Comparison of ENCODE assay signal across 1 cellular context in the genomic region with DNA sequence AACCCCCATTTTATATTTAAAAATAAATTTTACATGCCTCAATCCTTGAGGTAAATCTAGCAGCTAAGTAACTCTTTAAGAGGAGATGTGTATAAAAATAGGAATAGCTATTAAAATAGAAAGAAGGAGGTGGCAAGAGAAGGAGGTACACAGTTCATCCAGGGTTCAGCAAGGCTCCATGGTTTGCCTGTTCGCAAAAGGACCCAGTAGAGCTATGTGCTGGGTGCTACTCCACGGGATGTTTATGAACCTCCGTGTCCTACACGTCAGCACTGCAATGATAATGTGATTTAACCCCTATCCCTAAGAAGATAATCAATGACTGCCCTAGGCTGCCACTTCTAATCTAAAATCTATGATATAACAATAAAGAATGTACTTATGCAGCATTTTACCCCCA.
TF ChIP-seq lines count a peak whose summit lies in the region.

No MANE protein-coding gene starts in this region.

TF ChIP-seq in A549, 52 proteins besides CTCF, POLR2A, EP300 and RAD21 (continued from another document):
- TF ChIP-seq, protein P1, sequence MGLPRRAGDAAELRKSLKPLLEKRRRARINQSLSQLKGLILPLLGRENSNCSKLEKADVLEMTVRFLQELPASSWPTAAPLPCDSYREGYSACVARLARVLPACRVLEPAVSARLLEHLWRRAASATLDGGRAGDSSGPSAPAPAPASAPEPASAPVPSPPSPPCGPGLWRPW (IDR thresholded peaks at IDR 0.05) = no peak
- TF ChIP-seq, protein P2, sequence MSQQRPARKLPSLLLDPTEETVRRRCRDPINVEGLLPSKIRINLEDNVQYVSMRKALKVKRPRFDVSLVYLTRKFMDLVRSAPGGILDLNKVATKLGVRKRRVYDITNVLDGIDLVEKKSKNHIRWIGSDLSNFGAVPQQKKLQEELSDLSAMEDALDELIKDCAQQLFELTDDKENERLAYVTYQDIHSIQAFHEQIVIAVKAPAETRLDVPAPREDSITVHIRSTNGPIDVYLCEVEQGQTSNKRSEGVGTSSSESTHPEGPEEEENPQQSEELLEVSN (IDR thresholded peaks at IDR 0.05; ENCODE audit: borderline replicate concordance, low read depth) = no peak
